ENCODE assay signal across 2 cellular contexts in the genomic region with DNA sequence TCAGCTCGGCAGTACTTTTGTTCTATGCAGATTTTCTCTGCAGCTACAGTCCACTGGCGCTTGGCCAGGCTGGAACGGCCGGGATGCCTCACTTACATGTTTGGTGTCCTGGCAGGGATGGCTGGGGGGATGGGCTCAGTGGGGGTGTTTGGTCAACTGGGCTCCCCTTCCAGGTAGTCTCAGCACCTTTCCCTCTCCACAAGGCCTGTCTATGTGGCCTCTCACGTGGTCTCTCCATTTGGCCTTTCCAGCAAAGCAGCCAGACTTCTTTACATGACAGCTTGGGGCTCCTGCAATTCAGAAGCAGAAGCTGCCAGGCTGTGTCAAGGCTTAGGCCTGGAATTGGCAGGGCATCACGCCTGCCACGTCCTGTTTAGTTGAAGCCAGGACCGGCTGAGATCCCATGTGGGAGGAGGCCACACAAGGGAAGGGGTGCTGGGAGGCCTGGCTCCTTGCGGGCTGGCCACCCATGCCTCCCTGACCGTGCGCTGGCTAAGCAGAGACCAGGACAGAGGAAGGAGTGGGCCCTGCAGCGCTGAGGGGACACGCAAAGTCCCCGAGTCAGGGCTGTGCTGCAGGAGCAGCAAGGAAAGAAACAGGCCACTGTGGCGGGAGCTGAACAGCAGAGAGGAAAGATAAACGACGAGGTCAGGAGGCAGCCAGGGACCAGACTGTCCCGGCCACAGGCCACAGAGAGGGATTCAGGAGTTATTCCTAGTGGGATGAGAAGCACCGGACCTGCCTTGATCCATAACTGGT.
TF ChIP-seq lines count a peak whose summit lies in the region.

No MANE protein-coding gene starts in this region.

TF ChIP-seq in SK-N-SH, 30 proteins besides CTCF, POLR2A, EP300 and RAD21 (continued from another document):
- TF ChIP-seq, protein P1, sequence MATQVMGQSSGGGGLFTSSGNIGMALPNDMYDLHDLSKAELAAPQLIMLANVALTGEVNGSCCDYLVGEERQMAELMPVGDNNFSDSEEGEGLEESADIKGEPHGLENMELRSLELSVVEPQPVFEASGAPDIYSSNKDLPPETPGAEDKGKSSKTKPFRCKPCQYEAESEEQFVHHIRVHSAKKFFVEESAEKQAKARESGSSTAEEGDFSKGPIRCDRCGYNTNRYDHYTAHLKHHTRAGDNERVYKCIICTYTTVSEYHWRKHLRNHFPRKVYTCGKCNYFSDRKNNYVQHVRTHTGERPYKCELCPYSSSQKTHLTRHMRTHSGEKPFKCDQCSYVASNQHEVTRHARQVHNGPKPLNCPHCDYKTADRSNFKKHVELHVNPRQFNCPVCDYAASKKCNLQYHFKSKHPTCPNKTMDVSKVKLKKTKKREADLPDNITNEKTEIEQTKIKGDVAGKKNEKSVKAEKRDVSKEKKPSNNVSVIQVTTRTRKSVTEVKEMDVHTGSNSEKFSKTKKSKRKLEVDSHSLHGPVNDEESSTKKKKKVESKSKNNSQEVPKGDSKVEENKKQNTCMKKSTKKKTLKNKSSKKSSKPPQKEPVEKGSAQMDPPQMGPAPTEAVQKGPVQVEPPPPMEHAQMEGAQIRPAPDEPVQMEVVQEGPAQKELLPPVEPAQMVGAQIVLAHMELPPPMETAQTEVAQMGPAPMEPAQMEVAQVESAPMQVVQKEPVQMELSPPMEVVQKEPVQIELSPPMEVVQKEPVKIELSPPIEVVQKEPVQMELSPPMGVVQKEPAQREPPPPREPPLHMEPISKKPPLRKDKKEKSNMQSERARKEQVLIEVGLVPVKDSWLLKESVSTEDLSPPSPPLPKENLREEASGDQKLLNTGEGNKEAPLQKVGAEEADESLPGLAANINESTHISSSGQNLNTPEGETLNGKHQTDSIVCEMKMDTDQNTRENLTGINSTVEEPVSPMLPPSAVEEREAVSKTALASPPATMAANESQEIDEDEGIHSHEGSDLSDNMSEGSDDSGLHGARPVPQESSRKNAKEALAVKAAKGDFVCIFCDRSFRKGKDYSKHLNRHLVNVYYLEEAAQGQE (IDR thresholded peaks at IDR 0.05; ENCODE audit: low read depth, low read length), result no peak
- TF ChIP-seq RFX5 (IDR thresholded peaks at IDR 0.05; ENCODE audit: low read length) (no peak), EZH2phosphoT487 (IDR thresholded peaks at IDR 0.05; ENCODE audit: borderline replicate concordance, low read depth) (no peak), ELF1 (IDR thresholded peaks at IDR 0.05) (no peak)
- TF ChIP-seq, protein P2, sequence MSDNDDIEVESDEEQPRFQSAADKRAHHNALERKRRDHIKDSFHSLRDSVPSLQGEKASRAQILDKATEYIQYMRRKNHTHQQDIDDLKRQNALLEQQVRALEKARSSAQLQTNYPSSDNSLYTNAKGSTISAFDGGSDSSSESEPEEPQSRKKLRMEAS (IDR thresholded peaks at IDR 0.05; ENCODE audit: low read depth), result no peak
- TF ChIP-seq, protein P3, sequence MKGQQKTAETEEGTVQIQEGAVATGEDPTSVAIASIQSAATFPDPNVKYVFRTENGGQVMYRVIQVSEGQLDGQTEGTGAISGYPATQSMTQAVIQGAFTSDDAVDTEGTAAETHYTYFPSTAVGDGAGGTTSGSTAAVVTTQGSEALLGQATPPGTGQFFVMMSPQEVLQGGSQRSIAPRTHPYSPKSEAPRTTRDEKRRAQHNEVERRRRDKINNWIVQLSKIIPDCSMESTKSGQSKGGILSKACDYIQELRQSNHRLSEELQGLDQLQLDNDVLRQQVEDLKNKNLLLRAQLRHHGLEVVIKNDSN (IDR thresholded peaks at IDR 0.05; ENCODE audit: borderline replicate concordance, low read depth), result no peak
- TF ChIP-seq, protein P4, sequence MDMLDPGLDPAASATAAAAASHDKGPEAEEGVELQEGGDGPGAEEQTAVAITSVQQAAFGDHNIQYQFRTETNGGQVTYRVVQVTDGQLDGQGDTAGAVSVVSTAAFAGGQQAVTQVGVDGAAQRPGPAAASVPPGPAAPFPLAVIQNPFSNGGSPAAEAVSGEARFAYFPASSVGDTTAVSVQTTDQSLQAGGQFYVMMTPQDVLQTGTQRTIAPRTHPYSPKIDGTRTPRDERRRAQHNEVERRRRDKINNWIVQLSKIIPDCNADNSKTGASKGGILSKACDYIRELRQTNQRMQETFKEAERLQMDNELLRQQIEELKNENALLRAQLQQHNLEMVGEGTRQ (IDR thresholded peaks at IDR 0.05; ENCODE audit: borderline replicate concordance, low read depth, low read length), result no peak
TF ChIP-seq in SK-N-SH: peak in this region for 0.

TF ChIP-seq in SK-N-SH treated with all-trans-retinoic acid at 6 μM for 48 hours, 23 proteins besides CTCF, POLR2A, EP300 and RAD21 (continued from another document):
- TF ChIP-seq, protein P5, sequence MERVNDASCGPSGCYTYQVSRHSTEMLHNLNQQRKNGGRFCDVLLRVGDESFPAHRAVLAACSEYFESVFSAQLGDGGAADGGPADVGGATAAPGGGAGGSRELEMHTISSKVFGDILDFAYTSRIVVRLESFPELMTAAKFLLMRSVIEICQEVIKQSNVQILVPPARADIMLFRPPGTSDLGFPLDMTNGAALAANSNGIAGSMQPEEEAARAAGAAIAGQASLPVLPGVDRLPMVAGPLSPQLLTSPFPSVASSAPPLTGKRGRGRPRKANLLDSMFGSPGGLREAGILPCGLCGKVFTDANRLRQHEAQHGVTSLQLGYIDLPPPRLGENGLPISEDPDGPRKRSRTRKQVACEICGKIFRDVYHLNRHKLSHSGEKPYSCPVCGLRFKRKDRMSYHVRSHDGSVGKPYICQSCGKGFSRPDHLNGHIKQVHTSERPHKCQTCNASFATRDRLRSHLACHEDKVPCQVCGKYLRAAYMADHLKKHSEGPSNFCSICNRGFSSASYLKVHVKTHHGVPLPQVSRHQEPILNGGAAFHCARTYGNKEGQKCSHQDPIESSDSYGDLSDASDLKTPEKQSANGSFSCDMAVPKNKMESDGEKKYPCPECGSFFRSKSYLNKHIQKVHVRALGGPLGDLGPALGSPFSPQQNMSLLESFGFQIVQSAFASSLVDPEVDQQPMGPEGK (CRISPR knock-in tag; IDR thresholded peaks at IDR 0.05; ENCODE audit: borderline replicate concordance), result no peak
- TF ChIP-seq ESRRG (CRISPR knock-in tag; IDR thresholded peaks at IDR 0.05), result no peak
- no peak for TF ChIP-seq ARNTL (CRISPR knock-in tag; IDR thresholded peaks at IDR 0.05; ENCODE audit: borderline replicate concordance, low read depth)
- no peak for TF ChIP-seq ISL1 (CRISPR knock-in tag; IDR thresholded peaks at IDR 0.05)
- no peak for TF ChIP-seq ZNF70 (CRISPR knock-in tag; IDR thresholded peaks at IDR 0.05)
- TF ChIP-seq SNAI2 (CRISPR knock-in tag; IDR thresholded peaks at IDR 0.05), result no peak
- TF ChIP-seq, protein P6, sequence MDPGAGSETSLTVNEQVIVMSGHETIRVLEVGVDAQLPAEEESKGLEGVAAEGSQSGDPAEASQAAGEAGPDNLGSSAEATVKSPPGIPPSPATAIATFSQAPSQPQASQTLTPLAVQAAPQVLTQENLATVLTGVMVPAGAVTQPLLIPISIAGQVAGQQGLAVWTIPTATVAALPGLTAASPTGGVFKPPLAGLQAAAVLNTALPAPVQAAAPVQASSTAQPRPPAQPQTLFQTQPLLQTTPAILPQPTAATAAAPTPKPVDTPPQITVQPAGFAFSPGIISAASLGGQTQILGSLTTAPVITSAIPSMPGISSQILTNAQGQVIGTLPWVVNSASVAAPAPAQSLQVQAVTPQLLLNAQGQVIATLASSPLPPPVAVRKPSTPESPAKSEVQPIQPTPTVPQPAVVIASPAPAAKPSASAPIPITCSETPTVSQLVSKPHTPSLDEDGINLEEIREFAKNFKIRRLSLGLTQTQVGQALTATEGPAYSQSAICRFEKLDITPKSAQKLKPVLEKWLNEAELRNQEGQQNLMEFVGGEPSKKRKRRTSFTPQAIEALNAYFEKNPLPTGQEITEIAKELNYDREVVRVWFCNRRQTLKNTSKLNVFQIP (CRISPR knock-in tag; IDR thresholded peaks at IDR 0.05; ENCODE audit: borderline replicate concordance, low read depth), result no peak
- TF ChIP-seq GLIS3 (CRISPR knock-in tag; IDR thresholded peaks at IDR 0.05), result no peak
- TF ChIP-seq, protein P7, sequence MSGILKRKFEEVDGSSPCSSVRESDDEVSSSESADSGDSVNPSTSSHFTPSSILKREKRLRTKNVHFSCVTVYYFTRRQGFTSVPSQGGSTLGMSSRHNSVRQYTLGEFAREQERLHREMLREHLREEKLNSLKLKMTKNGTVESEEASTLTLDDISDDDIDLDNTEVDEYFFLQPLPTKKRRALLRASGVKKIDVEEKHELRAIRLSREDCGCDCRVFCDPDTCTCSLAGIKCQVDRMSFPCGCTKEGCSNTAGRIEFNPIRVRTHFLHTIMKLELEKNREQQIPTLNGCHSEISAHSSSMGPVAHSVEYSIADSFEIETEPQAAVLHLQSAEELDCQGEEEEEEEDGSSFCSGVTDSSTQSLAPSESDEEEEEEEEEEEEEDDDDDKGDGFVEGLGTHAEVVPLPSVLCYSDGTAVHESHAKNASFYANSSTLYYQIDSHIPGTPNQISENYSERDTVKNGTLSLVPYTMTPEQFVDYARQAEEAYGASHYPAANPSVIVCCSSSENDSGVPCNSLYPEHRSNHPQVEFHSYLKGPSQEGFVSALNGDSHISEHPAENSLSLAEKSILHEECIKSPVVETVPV (CRISPR knock-in tag; IDR thresholded peaks at IDR 0.05), result no peak
- no peak for TF ChIP-seq TOX (CRISPR knock-in tag; IDR thresholded peaks at IDR 0.05; ENCODE audit: borderline replicate concordance)
- TF ChIP-seq RARB (CRISPR knock-in tag; IDR thresholded peaks at IDR 0.05), result no peak
- TF ChIP-seq OSR1 (CRISPR knock-in tag; IDR thresholded peaks at IDR 0.05), result no peak
- TF ChIP-seq, protein P8, sequence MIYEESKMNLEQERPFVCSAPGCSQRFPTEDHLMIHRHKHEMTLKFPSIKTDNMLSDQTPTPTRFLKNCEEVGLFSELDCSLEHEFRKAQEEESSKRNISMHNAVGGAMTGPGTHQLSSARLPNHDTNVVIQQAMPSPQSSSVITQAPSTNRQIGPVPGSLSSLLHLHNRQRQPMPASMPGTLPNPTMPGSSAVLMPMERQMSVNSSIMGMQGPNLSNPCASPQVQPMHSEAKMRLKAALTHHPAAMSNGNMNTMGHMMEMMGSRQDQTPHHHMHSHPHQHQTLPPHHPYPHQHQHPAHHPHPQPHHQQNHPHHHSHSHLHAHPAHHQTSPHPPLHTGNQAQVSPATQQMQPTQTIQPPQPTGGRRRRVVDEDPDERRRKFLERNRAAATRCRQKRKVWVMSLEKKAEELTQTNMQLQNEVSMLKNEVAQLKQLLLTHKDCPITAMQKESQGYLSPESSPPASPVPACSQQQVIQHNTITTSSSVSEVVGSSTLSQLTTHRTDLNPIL (CRISPR knock-in tag; IDR thresholded peaks at IDR 0.05; ENCODE audit: low read depth), result no peak
- no peak for TF ChIP-seq ZFP3 (CRISPR knock-in tag; IDR thresholded peaks at IDR 0.05)
- TF ChIP-seq TCF4 (CRISPR knock-in tag; IDR thresholded peaks at IDR 0.05; ENCODE audit: borderline replicate concordance), result no peak
